8 cellular contexts compared by ENCODE assay signal in the genomic region with DNA sequence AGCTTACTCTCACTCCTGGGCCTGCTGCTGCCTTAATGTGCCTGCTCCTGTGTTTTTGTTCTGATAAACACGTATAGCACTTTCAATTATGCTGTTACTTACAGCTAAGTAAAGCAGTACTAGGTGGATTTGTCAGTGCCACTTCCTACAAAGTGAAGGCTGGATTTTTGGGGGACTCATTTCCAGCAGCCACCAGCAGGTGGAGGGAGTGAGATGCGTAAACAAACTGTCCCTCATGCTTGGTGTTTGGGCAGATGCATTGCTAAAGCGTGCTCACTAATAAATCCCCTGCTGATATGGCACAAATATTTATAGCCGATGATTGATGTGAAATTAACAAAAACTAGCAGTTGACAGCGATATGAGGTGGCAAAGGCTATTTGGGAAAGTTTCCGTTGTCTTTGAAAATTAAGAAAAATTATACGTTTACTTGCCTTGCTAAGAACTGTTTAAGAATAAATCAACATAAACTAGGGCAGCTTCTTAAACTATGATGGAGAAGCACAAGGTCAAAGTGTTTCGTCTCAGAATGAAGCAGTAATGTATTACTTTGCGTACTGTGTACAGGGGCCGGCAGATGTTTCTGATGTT.
DNase-seq lines count a peak whose midpoint lies in the region; ATAC-seq and TF ChIP-seq lines count a peak whose summit lies in the region.

No MANE protein-coding gene starts in this region.

- no peak overlapping the region for H3K4me3 ChIP-seq in fibroblast of the aortic adventitia (ENCODE audit: low read depth, low read length)

- TF ChIP-seq CTCF in fibroblast of the aortic adventitia (IDR thresholded peaks at IDR 0.05; ENCODE audit: insufficient read depth, low read length): peak; percentile 94
- TF ChIP-seq CTCF in omental fat pad (IDR thresholded peaks at IDR 0.05): peak in 2 of 3 donors; percentile 27 to 59

- ATAC-seq in GM19455 (IDR thresholded peaks at IDR 0.05; ENCODE audit: unreplicated experiment) (peak; percentile 61), omental fat pad (ENCODE audit: low FRiP score) (peak; percentile 58), GM21526 (IDR thresholded peaks at IDR 0.05; ENCODE audit: low FRiP score, unreplicated experiment) (no peak), HG02938 (IDR thresholded peaks at IDR 0.05; ENCODE audit: unreplicated experiment) (no peak)

- DNase-seq in CD1c-positive myeloid dendritic cell (ENCODE audit: extremely low spot score) (peak; percentile 38), NCI-H446 (lab: John Stamatoyannopoulos, UW) (peak; percentile 43 to 66), fibroblast of the aortic adventitia (ENCODE audit: low read depth) (peak; percentile 89), omental fat pad (ENCODE audit: low spot score) (peak; percentile 58)
- DNase-seq in activated CD8-positive, alpha-beta memory T cell treated with anti-CD3 and anti-CD28 coated beads for 48 hours (ENCODE audit: low read depth in 2 of 3, low spot score in 2 of 3): peak in 2 of 3 experiments; percentile 6 to 7

Comparison
In these comparisons a context has a peak if more than half of its experiments do, and no peak if none do; other contexts are left out.
1. DNase-seq: peak in every context shown above with its lines; median percentile 89 in fibroblast of the aortic adventitia; 58 in omental fat pad; 54 in NCI-H446; 38 in CD1c-positive myeloid dendritic cell; 6 in activated CD8-positive, alpha-beta memory T cell treated with anti-CD3 and anti-CD28 coated beads for 48 hours.
2. ATAC-seq: peak in GM19455 (single experiment) and omental fat pad (single experiment); none in GM21526 (single experiment) and HG02938 (single experiment).